1 cellular context compared by ENCODE assay signal in genomic region chr12:13044002-13044858, GRCh38.
TF ChIP-seq lines count a peak whose summit lies in the region.

TSS of gene FAM234B (plus strand) at chr12:13044381. CDS start at chr12:13044404, 23 bp downstream.

TF ChIP-seq in K562, 482 proteins besides CTCF, POLR2A, EP300 and RAD21 (continued from another document and continues in another):
- TF ChIP-seq ARID4B (CRISPR knock-in tag; IDR thresholded peaks at IDR 0.05) (0 out of 2 replicates have a peak, but pooled peaks have one; percentile 41), ZNF699 (CRISPR knock-in tag; IDR thresholded peaks at IDR 0.05; ENCODE audit: insufficient replicate concordance) (no peak), CBX5 (IDR thresholded peaks at IDR 0.05; ENCODE audit: borderline replicate concordance, low read depth) (no peak), MNT (conservative IDR thresholded peaks at IDR 0.05) (no peak), SIX5 (IDR thresholded peaks at IDR 0.05; ENCODE audit: borderline replicate concordance in 1 of 2, insufficient read depth in 1 of 2, low read depth in 1 of 2, low read length in 2 of 2) (peak; percentile 65 to 73; a peak in 3 of 4 replicates), E2F5 (CRISPR knock-in tag; IDR thresholded peaks at IDR 0.05) (no peak), SAFB2 (IDR thresholded peaks at IDR 0.05; ENCODE audit: borderline replicate concordance, low read depth, low read length, severe bottlenecking) (no peak), EGR1 (conservative IDR thresholded peaks at IDR 0.05) (peak; percentile 63), CEBPG (CRISPR knock-in tag; IDR thresholded peaks at IDR 0.05) (no peak), CEBPG (tag; conservative IDR thresholded peaks at IDR 0.05 in 1 of 2, IDR thresholded peaks at IDR 0.05 in 1 of 2) (peak; percentile 52 to 85), PRDM10 (IDR thresholded peaks at IDR 0.05; ENCODE audit: partially characterized antibody) (no peak), SMAD3 (CRISPR knock-in tag; conservative IDR thresholded peaks at IDR 0.05) (no peak), ZNF384 (IDR thresholded peaks at IDR 0.05; ENCODE audit: low read depth, low read length) (peak; percentile 44), SPI1 (IDR thresholded peaks at IDR 0.05; ENCODE audit: borderline replicate concordance, low read depth, low read length) (no peak), ZNF77 (CRISPR knock-in tag; IDR thresholded peaks at IDR 0.05) (no peak), CREB1 (IDR thresholded peaks at IDR 0.05) (no peak), CREB1 (CRISPR knock-in tag; IDR thresholded peaks at IDR 0.05) (no peak), CSDE1 (IDR thresholded peaks at IDR 0.05) (no peak), ZNF717 (CRISPR knock-in tag; IDR thresholded peaks at IDR 0.05) (no peak), TAF7 (tag; IDR thresholded peaks at IDR 0.05) (no peak), HCFC1 (IDR thresholded peaks at IDR 0.05; ENCODE audit: low read depth, low read length) (peak; percentile 90), PHTF2 (CRISPR knock-in tag; IDR thresholded peaks at IDR 0.05) (no peak), NRF1 (conservative IDR thresholded peaks at IDR 0.05 in 1 of 2, IDR thresholded peaks at IDR 0.05 in 1 of 2) (peak; percentile 96 to 97), RNF2 (IDR thresholded peaks at IDR 0.05) (no peak), ZC3H8 (IDR thresholded peaks at IDR 0.05) (no peak), POLR2G (IDR thresholded peaks at IDR 0.05; ENCODE audit: low read depth, low read length) (peak; percentile 67), ARHGAP35 (IDR thresholded peaks at IDR 0.05; ENCODE audit: partially characterized antibody) (no peak), MAX (CRISPR knock-in tag; IDR thresholded peaks at IDR 0.05) (peak; percentile 25; the same call in 1 of the 2 replicates), IRF1 (CRISPR knock-in tag; IDR thresholded peaks at IDR 0.05; ENCODE audit: borderline replicate concordance) (no peak), KHSRP (IDR thresholded peaks at IDR 0.05) (no peak), POLR2H (tag; IDR thresholded peaks at IDR 0.05; ENCODE audit: low read depth) (no peak), HDAC1 (IDR thresholded peaks at IDR 0.05) (peak in 1 of 2 experiments; percentile 33; a peak in 1 of 4 replicates), SIN3A (IDR thresholded peaks at IDR 0.05; ENCODE audit: borderline replicate concordance in 2 of 2, control insufficient read depth in 1 of 2, low read depth in 2 of 2, low read length in 2 of 2) (no peak), IRF9 (tag; IDR thresholded peaks at IDR 0.05) (no peak), MCM2 (IDR thresholded peaks at IDR 0.05; ENCODE audit: low read depth) (no peak), PURB (CRISPR knock-in tag; IDR thresholded peaks at IDR 0.05; ENCODE audit: low read depth) (no peak), MAZ (CRISPR knock-in tag; conservative IDR thresholded peaks at IDR 0.05 in 1 of 2, IDR thresholded peaks at IDR 0.05 in 1 of 2) (0 out of 4 replicates have a peak, but pooled peaks have one; percentile 19 to 22), ZNF318 (IDR thresholded peaks at IDR 0.05; ENCODE audit: borderline replicate concordance in 1 of 2, low read depth in 1 of 2) (no peak), ZNF551 (CRISPR knock-in tag; IDR thresholded peaks at IDR 0.05) (no peak), TCF15 (CRISPR knock-in tag; IDR thresholded peaks at IDR 0.05) (no peak), FOSL1 (tag; conservative IDR thresholded peaks at IDR 0.05) (no peak), C11orf30 (IDR thresholded peaks at IDR 0.05; ENCODE audit: low read depth) (no peak)
